18 cellular contexts compared by ENCODE assay signal in the genomic region with DNA sequence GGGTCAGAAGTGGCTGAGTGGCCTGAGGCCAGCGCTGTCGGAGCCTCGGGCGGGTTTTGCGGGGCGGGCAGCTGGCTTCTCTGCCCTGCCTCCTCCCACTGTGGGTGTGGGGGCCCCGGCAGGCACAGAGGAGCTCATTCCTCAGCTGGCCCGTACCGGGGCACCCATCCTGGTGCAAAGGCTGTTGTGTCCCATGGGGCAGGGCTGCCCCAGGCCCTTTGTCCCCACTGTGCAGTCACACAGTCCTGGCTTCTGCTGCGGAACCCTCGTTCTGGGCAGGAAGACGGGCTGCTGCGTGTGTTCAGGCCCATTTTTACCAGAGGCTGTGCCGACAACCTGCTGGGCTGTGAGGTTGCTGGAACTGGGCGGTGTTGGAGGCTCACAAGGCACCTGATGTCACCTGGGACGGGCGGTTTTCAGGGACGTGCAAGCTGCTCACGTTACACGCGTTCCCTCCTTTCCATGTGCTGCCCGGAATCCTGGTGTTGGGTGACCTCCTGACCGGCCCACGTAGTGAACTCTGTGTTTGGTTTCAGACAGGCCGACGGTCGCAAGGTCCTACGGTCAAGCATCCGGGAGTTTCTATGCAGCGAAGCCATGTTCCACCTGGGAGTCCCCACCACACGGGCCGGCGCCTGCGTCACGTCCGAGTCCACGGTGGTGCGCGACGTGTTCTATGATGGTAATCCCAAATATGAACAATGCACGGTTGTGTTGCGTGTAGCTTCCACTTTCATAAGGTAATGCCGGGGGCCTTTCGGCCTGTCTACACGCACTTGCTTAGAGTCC. TPM values are rescaled to one million over a fixed set of nuclear protein-coding genes. Genes with fewer than 3 reads are reported as not detected.
DNase-seq lines count a peak whose midpoint lies in the region; ATAC-seq and TF ChIP-seq lines count a peak whose summit lies in the region.
"Had no signal": no experiment of that assay in that cellular context is flagged by ENCODE, and none has a peak within 500 bp of the region (broad histone marks: within the 10 kb centered on the region; RNA-seq: fewer than 3 reads in every experiment).

No MANE protein-coding gene starts in this region.

- DNase-seq in heart left ventricle (peak in 1 of 5 donors; percentile 6), Right ventricle myocardium inferior (ENCODE audit: missing footprints) (no peak), progenitor cell of endocrine pancreas (ENCODE audit: low spot score, unreplicated experiment) (no peak)
- DNase-seq: activated CD4-positive, alpha-beta T cell treated with anti-CD3 and anti-CD28 coated beads, Interleukin-2, amount 10 ng/mL, durations not matched to agents 24 days and 14 days; activated effector memory CD4-positive, alpha-beta T cell treated with Interleukin-2 at 50 U/mL for 16 hours; amniotic stem cell; caudate nucleus; left colon; NCI-H1417; retina; SIG-M5; T-cell had no signal

- H3K9me3 Mint-ChIP-seq in progenitor cell of endocrine pancreas (ENCODE audit: low read depth): no peaks in the 10 kb centered on the region
- H3K9me3 Mint-ChIP-seq: activated CD4-positive, alpha-beta T cell treated with anti-CD3 and anti-CD28 coated beads, Interleukin-2, amount 10 ng/mL, durations not matched to agents 24 days and 14 days; T-cell had no signal

- TF ChIP-seq POLR2A in heart left ventricle (IDR thresholded peaks at IDR 0.05) (no peak), gastroesophageal sphincter (IDR thresholded peaks at IDR 0.05) (no peak)

- H3K27me3 ChIP-seq in heart left ventricle (no peaks in the 10 kb centered on the region), gastroesophageal sphincter (no peaks in the 10 kb centered on the region)

- 89 to 93% (median 91%) methylated on average over 26 to 45 of the region's 45 CpGs for WGBS in heart left ventricle, 4 donors
- WGBS in gastroesophageal sphincter (ENCODE audit: low coverage in 1 of 2), 2 donors: 82 to 96% methylated on average over 5 to 13 of the region's 45 CpGs

- H3K27ac ChIP-seq in heart left ventricle (peak overlapping the region in 9 of 12 donors; percentile 18 to 80 (median 54)), gastroesophageal sphincter (peak overlapping the region in 3 of 4 donors; percentile 23 to 67 (median 43))
- H3K27ac ChIP-seq: A549, C4-2B, GM23248 had no signal

- no peak for TF ChIP-seq CTCF in heart left ventricle (IDR thresholded peaks at IDR 0.05)
- TF ChIP-seq CTCF in gastroesophageal sphincter (IDR thresholded peaks at IDR 0.05): no peak
- no peak for TF ChIP-seq CTCF in progenitor cell of endocrine pancreas (IDR thresholded peaks at IDR 0.05; ENCODE audit: unreplicated experiment)

- TF ChIP-seq EP300 in gastroesophageal sphincter (IDR thresholded peaks at IDR 0.05): no peak

- H3K36me3 Mint-ChIP-seq in progenitor cell of endocrine pancreas (ENCODE audit: insufficient read depth): peaks cover 20% of the 10 kb centered on the region

- H3K4me1 Mint-ChIP-seq in progenitor cell of endocrine pancreas (ENCODE audit: low read depth): peaks cover 8% of the 10 kb centered on the region

- H3K4me3 ChIP-seq in heart left ventricle (no peak overlapping the region), gastroesophageal sphincter (no peak overlapping the region)
- H3K4me3 ChIP-seq: A549, GM23248 had no signal

- no peak overlapping the region for H3K4me3 Mint-ChIP-seq in progenitor cell of endocrine pancreas (ENCODE audit: low read depth)
- H3K4me3 Mint-ChIP-seq: activated CD4-positive, alpha-beta T cell treated with anti-CD3 and anti-CD28 coated beads, Interleukin-2, amount 10 ng/mL, durations not matched to agents 24 days and 14 days; T-cell had no signal

- H3K36me3 ChIP-seq in heart left ventricle (peaks cover 0 to 57% (median 48%) of the 10 kb centered on the region in 9 donors), gastroesophageal sphincter (peaks cover 0 to 69% of the 10 kb centered on the region in 2 donors)

- peak overlapping the region; percentile 78 for H3K27ac Mint-ChIP-seq in progenitor cell of endocrine pancreas
- H3K27ac Mint-ChIP-seq: activated CD4-positive, alpha-beta T cell treated with anti-CD3 and anti-CD28 coated beads, Interleukin-2, amount 10 ng/mL, durations not matched to agents 24 days and 14 days had no signal

- intact Hi-C loops in heart left ventricle (cut with DNase I) (loop anchor here in 5 of 10 donors (2.0 to 5.0 kb wide), 3 partner anchors 57 to 274 kb away; no protein-coding TSS in a partner anchor), Right ventricle myocardium inferior (cut with DNase I) (no loop called here)

- ATAC-seq in heart left ventricle (peak in 1 of 4 donors; percentile 2), Right ventricle myocardium inferior (no peak), gastroesophageal sphincter (no peak), GM21381 (IDR thresholded peaks at IDR 0.05; ENCODE audit: unreplicated experiment) (no peak), HG02938 (IDR thresholded peaks at IDR 0.05; ENCODE audit: unreplicated experiment) (no peak)
- ATAC-seq: left colon, T-cell had no signal

- no peaks in the 10 kb centered on the region for H3K27me3 Mint-ChIP-seq in progenitor cell of endocrine pancreas
- H3K27me3 Mint-ChIP-seq: activated CD4-positive, alpha-beta T cell treated with anti-CD3 and anti-CD28 coated beads, Interleukin-2, amount 10 ng/mL, durations not matched to agents 24 days and 14 days; T-cell had no signal

- H3K4me1 ChIP-seq in heart left ventricle (peaks cover 0 to 61% (median 31%) of the 10 kb centered on the region in 12 donors), gastroesophageal sphincter (peaks cover 0 to 73% (median 8%) of the 10 kb centered on the region in 3 donors)
- H3K4me1 ChIP-seq: A549 had no signal

- H3K9me3 ChIP-seq in heart left ventricle: no peaks in the 10 kb centered on the region
- H3K9me3 ChIP-seq in gastroesophageal sphincter: no peaks in the 10 kb centered on the region

RNA-seq across cellular contexts. Expression of a gene that starts 5.2 kb away (rescaled TPM):
- 10 to 100 TPM; 10.4 to 23.8 (median 12.8) TPM for total RNA-seq in heart left ventricle
- polyA plus RNA-seq in heart left ventricle: 10 to 100 TPM; 16.0 to 20.4 TPM
- 15.5 TPM for total RNA-seq in Right ventricle myocardium inferior
- 10 to 100 TPM; 19.9 to 42.6 (median 27.3) TPM for total RNA-seq in gastroesophageal sphincter
- 24.3 and 24.7 TPM in 2 replicates for total RNA-seq in progenitor cell of endocrine pancreas

RNA-seq across cellular contexts. Expression of a gene that starts 20.3 kb away (rescaled TPM):
- total RNA-seq in heart left ventricle (10 to 100 TPM; 14.3 to 28.1 (median 17.5) TPM), Right ventricle myocardium inferior (22.3 TPM), gastroesophageal sphincter (10 to 100 TPM; 15.7 to 22.0 (median 19.0) TPM), progenitor cell of endocrine pancreas (39.4 and 42.1 TPM in 2 replicates)
- 10 to 100 TPM; 25.8 to 32.9 TPM for polyA plus RNA-seq in heart left ventricle

RNA-seq across cellular contexts. Expression of a gene that starts 35.4 kb away (rescaled TPM):
- total RNA-seq in heart left ventricle (under 1 TPM in 5 of 9 donors, not detected in 4; 0.08 to 0.77 (median 0.56) TPM), Right ventricle myocardium inferior (0.43 TPM), gastroesophageal sphincter (under 1 TPM in 2 of 4 donors, not detected in 2; 0.13 to 0.46 TPM), progenitor cell of endocrine pancreas (6.2 and 6.3 TPM in 2 replicates)
- under 1 TPM in 1 of 2 donors, not detected in 1; 0.08 TPM for polyA plus RNA-seq in heart left ventricle
- total RNA-seq: GM23248 had no signal

RNA-seq across cellular contexts. Expression of a gene that starts 38.8 kb away (rescaled TPM):
- 10 to 100 TPM; 14.1 to 28.8 (median 18.1) TPM for total RNA-seq in heart left ventricle
- 10 to 100 TPM; 11.6 to 17.7 TPM for polyA plus RNA-seq in heart left ventricle
- total RNA-seq in Right ventricle myocardium inferior: 17.5 TPM
- 10 to 100 TPM; 26.1 to 48.3 (median 37.4) TPM for total RNA-seq in gastroesophageal sphincter
- total RNA-seq in progenitor cell of endocrine pancreas: 62.0 and 70.9 TPM in 2 replicates

RNA-seq across cellular contexts. Expression of a gene that starts 45.1 kb away (rescaled TPM):
- total RNA-seq in heart left ventricle (10 to 100 TPM in 6 of 9 donors, 1 to 10 TPM in 3; 6.8 to 22.4 (median 10.9) TPM), Right ventricle myocardium inferior (14.5 TPM), gastroesophageal sphincter (10 to 100 TPM in 3 of 4 donors, 1 to 10 TPM in 1; 9.4 to 24.7 (median 12.5) TPM), progenitor cell of endocrine pancreas (73.8 and 81.5 TPM in 2 replicates)
- 1 to 10 TPM; 6.2 to 10.0 TPM for polyA plus RNA-seq in heart left ventricle
